ENCODE assay signal across 17 cellular contexts in the genomic region with DNA sequence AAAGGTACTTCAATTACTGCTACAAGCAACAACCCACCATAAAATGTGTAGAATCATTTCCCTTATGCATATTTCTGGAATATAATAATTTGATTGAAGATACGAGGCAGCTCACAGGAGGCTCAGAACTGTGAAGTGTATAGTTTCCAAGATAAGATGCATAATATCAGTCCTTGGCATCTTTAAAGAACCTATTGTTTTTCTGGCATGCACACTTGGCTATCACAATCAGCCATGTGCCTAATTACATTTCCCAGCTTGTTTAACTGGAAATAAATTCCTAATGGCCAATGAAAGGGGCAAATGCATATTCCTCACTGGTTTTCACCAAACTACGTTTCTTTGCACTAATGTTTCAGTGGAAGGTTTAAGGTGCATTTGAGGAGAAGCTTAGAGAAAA.
DNase-seq lines count a peak whose midpoint lies in the region; ATAC-seq and TF ChIP-seq lines count a peak whose summit lies in the region.
"Had no signal": no experiment of that assay in that cellular context is flagged by ENCODE, and none has a peak within 500 bp of the region (broad histone marks: within the 10 kb centered on the region; RNA-seq: fewer than 3 reads in every experiment).

No MANE protein-coding gene starts in this region.

- intact Hi-C loops in heart left ventricle (cut with DNase I) (no loop called here), left ventricle myocardium superior (cut with micrococcal nuclease) (no loop called here), adrenal gland (cut with DNase I) (no loop called here)

- no peak for ATAC-seq in heart left ventricle
- no peak for ATAC-seq in left ventricle myocardium superior
- no peak for ATAC-seq in thoracic aorta (ENCODE audit: insufficient number of reproducible peaks, low FRiP score, low read depth)
- ATAC-seq in HG03139 (IDR thresholded peaks at IDR 0.05; ENCODE audit: unreplicated experiment) = no peak
- ATAC-seq: HepG2 had no signal

- H3K4me1 ChIP-seq in heart left ventricle = peaks cover 0 to 31% (median 22%) of the 10 kb centered on the region in 12 donors
- peaks cover 7 to 31% of the 10 kb centered on the region in 2 donors for H3K4me1 ChIP-seq in thoracic aorta (ENCODE audit: control insufficient read depth in 1 of 2, low read depth in 2 of 2)
- peaks cover 27 to 38% of the 10 kb centered on the region in 2 donors for H3K4me1 ChIP-seq in adrenal gland (replicated peaks in 1 of 2)
- no peaks in the 10 kb centered on the region for H3K4me1 ChIP-seq in effector memory CD4-positive, alpha-beta T cell (ENCODE audit: control insufficient read depth, insufficient read depth, low read length, poor library complexity, severe bottlenecking)
- H3K4me1 ChIP-seq: BLaER1, Caco-2 had no signal

- TF ChIP-seq CTCF in heart left ventricle (IDR thresholded peaks at IDR 0.05) (no peak), thoracic aorta (IDR thresholded peaks at IDR 0.05) (no peak), adrenal gland (IDR thresholded peaks at IDR 0.05) (no peak)

- H3K9me3 ChIP-seq in heart left ventricle = peaks cover 0 to 3% (median 0%) of the 10 kb centered on the region in 12 donors
- no peaks in the 10 kb centered on the region for H3K9me3 ChIP-seq in thoracic aorta
- no peaks in the 10 kb centered on the region for H3K9me3 ChIP-seq in adrenal gland (replicated peaks in 1 of 3)
- H3K9me3 ChIP-seq in effector memory CD4-positive, alpha-beta T cell (ENCODE audit: control insufficient read depth, low read length) = no peaks in the 10 kb centered on the region
- H3K9me3 ChIP-seq: BLaER1, Caco-2 had no signal

- H3K36me3 ChIP-seq in heart left ventricle (peaks cover 0 to 23% (median 11%) of the 10 kb centered on the region in 9 donors), thoracic aorta (peaks cover 11% of the 10 kb centered on the region), adrenal gland (replicated peaks in 1 of 2) (peaks cover 0 to 6% of the 10 kb centered on the region in 2 donors)
- H3K36me3 ChIP-seq in effector memory CD4-positive, alpha-beta T cell (ENCODE audit: control insufficient read depth, insufficient read depth, low read length) = no peaks in the 10 kb centered on the region
- H3K36me3 ChIP-seq: BLaER1 had no signal

- 62 to 76% (median 63%) methylated on average over 2 of the region's 2 CpGs for WGBS in heart left ventricle, 4 donors
- WGBS in adrenal gland, 4 donors = 67 to 73% (median 68%) methylated on average over 2 of the region's 2 CpGs

- H3K4me3 ChIP-seq in heart left ventricle (no peak overlapping the region), thoracic aorta (no peak overlapping the region), adrenal gland (no peak overlapping the region)
- no peak overlapping the region for H3K4me3 ChIP-seq in effector memory CD4-positive, alpha-beta T cell (ENCODE audit: insufficient read depth, low read depth, low read length, poor library complexity, severe bottlenecking)
- H3K4me3 ChIP-seq: BLaER1 had no signal

- DNase-seq in heart left ventricle (no peak), left ventricle myocardium superior (no peak), cerebellum (ENCODE audit: low spot score) (peak; percentile 27), thoracic aorta (ENCODE audit: low spot score) (no peak), adrenal gland (no peak)
- no peak for DNase-seq in effector memory CD4-positive, alpha-beta T cell
- DNase-seq: 8988T; AML-193; Caco-2; CD8-positive, alpha-beta memory T cell; DND-41; GF-D8; HCEC 1CT; HFFc6 had no signal

- H3K27me3 ChIP-seq in heart left ventricle (no peaks in the 10 kb centered on the region), thoracic aorta (replicated peaks; ENCODE audit: insufficient read depth) (no peaks in the 10 kb centered on the region), adrenal gland (no peaks in the 10 kb centered on the region)
- no peaks in the 10 kb centered on the region for H3K27me3 ChIP-seq in effector memory CD4-positive, alpha-beta T cell (replicated peaks; ENCODE audit: control insufficient read depth, insufficient read depth, low read length, poor library complexity, severe bottlenecking)
- H3K27me3 ChIP-seq: BLaER1 had no signal

- H3K27ac ChIP-seq in heart left ventricle (peak overlapping the region in 7 of 12 donors; percentile 48 to 81 (median 68)), thoracic aorta (peak overlapping the region; percentile 71 to 77), adrenal gland (peak overlapping the region in 1 of 5 donors; percentile 29)
- no peak overlapping the region for H3K27ac ChIP-seq in effector memory CD4-positive, alpha-beta T cell (ENCODE audit: insufficient read depth, low read length, poor library complexity, severe bottlenecking)
- H3K27ac ChIP-seq: BLaER1 had no signal

- TF ChIP-seq POLR2A in heart left ventricle (IDR thresholded peaks at IDR 0.05) = no peak
- no peak for TF ChIP-seq POLR2A in adrenal gland (IDR thresholded peaks at IDR 0.05)
